1 cellular context compared by ENCODE assay signal in genomic region chr13:40536443-40537113, GRCh38.
TF ChIP-seq lines count a peak whose summit lies in the region.

No MANE protein-coding gene starts in this region.

TF ChIP-seq in HepG2, 621 proteins besides CTCF, POLR2A, EP300 and RAD21 (continued from another document and continues in another):
- peak; percentile 61; the same call in 1 of the 2 replicates for TF ChIP-seq ZNF414 (CRISPR knock-in tag; IDR thresholded peaks at IDR 0.05)
- TF ChIP-seq MLXIP (CRISPR knock-in tag; IDR thresholded peaks at IDR 0.05; ENCODE audit: borderline replicate concordance), result no peak
- TF ChIP-seq KAT7 (CRISPR knock-in tag; IDR thresholded peaks at IDR 0.05; ENCODE audit: borderline replicate concordance), result 0 out of 2 replicates have a peak, but pooled peaks have one; percentile 70
- TF ChIP-seq ZNF207 (IDR thresholded peaks at IDR 0.05; ENCODE audit: borderline replicate concordance), result no peak
- no peak for TF ChIP-seq THAP7 (CRISPR knock-in tag; IDR thresholded peaks at IDR 0.05)
- no peak; the same call in 1 of the 2 replicates for TF ChIP-seq BRD4 (CRISPR knock-in tag; IDR thresholded peaks at IDR 0.05)
- TF ChIP-seq HMG20B (CRISPR knock-in tag; conservative IDR thresholded peaks at IDR 0.05), result no peak
- peak; percentile 92 for TF ChIP-seq PITX1 (CRISPR knock-in tag; IDR thresholded peaks at IDR 0.05)
- peak; percentile 67; the same call in 1 of the 2 replicates for TF ChIP-seq HMG20A (CRISPR knock-in tag; IDR thresholded peaks at IDR 0.05; ENCODE audit: borderline replicate concordance)
- no peak for TF ChIP-seq ZFAT (CRISPR knock-in tag; conservative IDR thresholded peaks at IDR 0.05)
- peak; percentile 63 for TF ChIP-seq CEBPG (CRISPR knock-in tag; IDR thresholded peaks at IDR 0.05)
- TF ChIP-seq NR2F1 (CRISPR knock-in tag; IDR thresholded peaks at IDR 0.05), result peak; percentile 84 to 85
- 0 out of 2 replicates have a peak, but pooled peaks have one; percentile 34 for TF ChIP-seq ZBTB25 (CRISPR knock-in tag; IDR thresholded peaks at IDR 0.05)
- TF ChIP-seq AFF4 (CRISPR knock-in tag; IDR thresholded peaks at IDR 0.05), result no peak
- peak; percentile 86 for TF ChIP-seq HNF4G (IDR thresholded peaks at IDR 0.05; ENCODE audit: borderline replicate concordance, low read depth, low read length)
- peak; percentile 74; the same call in 1 of the 2 replicates for TF ChIP-seq HNF4G (CRISPR knock-in tag; IDR thresholded peaks at IDR 0.05; ENCODE audit: borderline replicate concordance, low read depth)
- peak; percentile 74 for TF ChIP-seq SOX5 (CRISPR knock-in tag; IDR thresholded peaks at IDR 0.05; ENCODE audit: borderline replicate concordance)
- TF ChIP-seq BCL6 (CRISPR knock-in tag; IDR thresholded peaks at IDR 0.05), result peak; percentile 68
- TF ChIP-seq RBM22 (optimal IDR thresholded peaks at IDR 0.05; ENCODE audit: low read length), result no peak
- peak; percentile 73; the same call in 1 of the 2 replicates for TF ChIP-seq TFDP1 (CRISPR knock-in tag; IDR thresholded peaks at IDR 0.05; ENCODE audit: borderline replicate concordance)
- 0 out of 2 replicates have a peak, but pooled peaks have one; percentile 19 for TF ChIP-seq PHF8 (CRISPR knock-in tag; IDR thresholded peaks at IDR 0.05)
- no peak for TF ChIP-seq THYN1 (CRISPR knock-in tag; IDR thresholded peaks at IDR 0.05; ENCODE audit: borderline replicate concordance, low read depth)
- no peak for TF ChIP-seq ATF1 (CRISPR knock-in tag; IDR thresholded peaks at IDR 0.05)
- TF ChIP-seq ARID4A (CRISPR knock-in tag; IDR thresholded peaks at IDR 0.05; ENCODE audit: borderline replicate concordance), result peak; percentile 74; the same call in 1 of the 2 replicates
- TF ChIP-seq DZIP1 (CRISPR knock-in tag; IDR thresholded peaks at IDR 0.05), result peak; percentile 46; the same call in 1 of the 2 replicates
- peak; percentile 37; the same call in 1 of the 2 replicates for TF ChIP-seq EHMT2 (IDR thresholded peaks at IDR 0.05; ENCODE audit: borderline replicate concordance, low read depth, low read length)
- no peak for TF ChIP-seq KLF9 (CRISPR knock-in tag; IDR thresholded peaks at IDR 0.05; ENCODE audit: low read depth)
- TF ChIP-seq ATF5 (CRISPR knock-in tag; IDR thresholded peaks at IDR 0.05; ENCODE audit: low read depth), result no peak
- no peak for TF ChIP-seq FUBP1 (CRISPR knock-in tag; IDR thresholded peaks at IDR 0.05; ENCODE audit: borderline replicate concordance)
- TF ChIP-seq ZSCAN5A (CRISPR knock-in tag; IDR thresholded peaks at IDR 0.05; ENCODE audit: borderline replicate concordance), result no peak
- TF ChIP-seq RORA (CRISPR knock-in tag; IDR thresholded peaks at IDR 0.05), result no peak
